2 cellular contexts compared by ENCODE assay signal in the genomic region with DNA sequence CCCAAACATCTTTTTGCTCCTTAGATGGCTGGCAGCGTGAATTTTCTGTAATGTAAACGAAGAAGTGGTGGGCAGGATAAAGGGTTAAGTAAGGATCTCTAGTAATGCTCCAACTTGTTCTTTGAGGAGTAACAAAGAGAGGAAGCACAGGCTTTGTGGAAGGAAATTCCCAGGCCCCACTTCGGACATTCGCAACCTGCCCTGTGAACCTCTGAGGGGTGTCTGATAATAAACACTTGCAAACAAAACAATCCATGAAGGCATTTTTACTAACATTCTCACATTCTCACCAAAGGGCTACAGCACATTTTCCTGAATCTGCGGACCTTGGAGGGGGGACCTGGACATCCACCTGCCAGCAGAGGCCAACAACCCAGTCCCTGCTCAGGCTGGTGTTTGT.
TF ChIP-seq lines count a peak whose summit lies in the region.

No MANE protein-coding gene starts in this region.

TF ChIP-seq in liver, 16 proteins besides CTCF, POLR2A, EP300 and RAD21:
- TF ChIP-seq NR2F2 (IDR thresholded peaks at IDR 0.05), result peak; percentile 68
- no peak for TF ChIP-seq JUND (IDR thresholded peaks at IDR 0.05)

TF ChIP-seq in HepG2, 621 proteins besides CTCF, POLR2A, EP300 and RAD21:
- TF ChIP-seq SNAI1 (CRISPR knock-in tag; IDR thresholded peaks at IDR 0.05; ENCODE audit: borderline replicate concordance), result no peak
